ENCODE assay signal across 1 cellular context in genomic region chr17:38980455-38981217, GRCh38.
TF ChIP-seq lines count a peak whose summit lies in the region.

No MANE protein-coding gene starts in this region.

TF ChIP-seq in HepG2, 621 proteins besides CTCF, POLR2A, EP300 and RAD21:
- TF ChIP-seq NR2C2 (CRISPR knock-in tag; IDR thresholded peaks at IDR 0.05; ENCODE audit: borderline replicate concordance) (no peak), ATF7 (IDR thresholded peaks at IDR 0.05) (no peak), ATF7 (CRISPR knock-in tag; IDR thresholded peaks at IDR 0.05) (no peak), LCORL (IDR thresholded peaks at IDR 0.05) (peak; percentile 27; the same call in 1 of the 2 replicates), LCORL (CRISPR knock-in tag; IDR thresholded peaks at IDR 0.05) (no peak)
